In the genomic region with DNA sequence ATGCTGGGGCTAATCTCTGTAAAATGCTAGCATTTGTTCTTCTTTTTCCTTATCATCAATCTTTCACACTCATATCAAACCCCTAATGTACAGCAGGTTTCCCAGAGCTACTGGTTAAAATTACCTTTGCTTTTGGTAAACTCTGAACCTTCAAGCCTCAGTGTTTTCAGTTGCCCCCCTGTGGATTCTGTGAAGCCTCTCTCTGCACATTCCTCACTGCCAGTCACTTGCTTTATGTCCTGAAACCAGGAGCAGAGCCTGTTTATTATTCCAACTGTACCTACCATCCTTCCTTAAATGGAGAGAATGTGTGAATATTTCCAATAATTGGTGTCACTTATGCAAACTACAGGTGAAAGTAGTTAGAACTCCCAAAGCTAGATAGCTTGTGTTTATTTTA, we compare ENCODE assay signal across 30 cellular contexts.
DNase-seq lines count a peak whose midpoint lies in the region; ATAC-seq, FAIRE-seq and TF ChIP-seq lines count a peak whose summit lies in the region.
"Had no signal": no experiment of that assay in that cellular context is flagged by ENCODE, and none has a peak within 500 bp of the region (broad histone marks: within the 10 kb centered on the region; RNA-seq: fewer than 3 reads in every experiment).

No MANE protein-coding gene starts in this region.

- peaks cover 0 to 60% (median 16%) of the 10 kb centered on the region in 3 donors for H3K36me3 Mint-ChIP-seq in CD8-positive, alpha-beta memory T cell
- H3K36me3 Mint-ChIP-seq in GM23338 (ENCODE audit: low read depth) (no peaks in the 10 kb centered on the region; the same call in 2 of the 3 replicates), mesothelial cell of epicardium (peaks cover 11% of the 10 kb centered on the region)
- H3K36me3 Mint-ChIP-seq in naive thymus-derived CD8-positive, alpha-beta T cell, result peaks cover 0 to 67% (median 14%) of the 10 kb centered on the region in 3 donors

- H3K9me3 Mint-ChIP-seq in CD8-positive, alpha-beta memory T cell, result no peaks in the 10 kb centered on the region
- H3K9me3 Mint-ChIP-seq in GM23338 (no peaks in the 10 kb centered on the region), mesothelial cell of epicardium (no peaks in the 10 kb centered on the region)
- no peaks in the 10 kb centered on the region for H3K9me3 Mint-ChIP-seq in naive thymus-derived CD8-positive, alpha-beta T cell
- H3K9me3 Mint-ChIP-seq: activated CD4-positive, alpha-beta memory T cell treated with anti-CD3 and anti-CD28 coated beads, Interleukin-2, amount 10 ng/mL, durations not matched to agents 7 days and 5 days; stimulated activated memory B cell treated with anti-CD40 and anti-IgM and Interleukin-4, amounts not matched to agents 10 μg/mL and 1 μg/mL and 100 μg/mL, for 72 hours had no signal

- TF ChIP-seq CTCF in GM23338 (conservative IDR thresholded peaks at IDR 0.05; ENCODE audit: low read depth in 2 of 2), result no peak
- no peak for TF ChIP-seq CTCF in K562 (IDR thresholded peaks at IDR 0.05 in 2 of 3, conservative IDR thresholded peaks at IDR 0.05 in 1 of 3; ENCODE audit: insufficient read depth in 2 of 3, low read depth in 1 of 3, low read length in 3 of 3)
- TF ChIP-seq CTCF in mesothelial cell of epicardium (IDR thresholded peaks at IDR 0.05; ENCODE audit: unreplicated experiment), result no peak

- H3K9me2 ChIP-seq in GM23338 (ENCODE audit: insufficient read depth), result no peaks in the 10 kb centered on the region

- DNase-seq in CD8-positive, alpha-beta memory T cell, result no peak
- DNase-seq in GM23338 (ENCODE audit: low spot score), result peak; percentile 83
- no peak for DNase-seq in K562 (ENCODE audit: extremely low read depth in 1 of 4, low spot score in 3 of 4)
- no peak for DNase-seq in mesothelial cell of epicardium (ENCODE audit: low spot score in 2 of 2, unreplicated experiment in 2 of 2)
- DNase-seq in naive thymus-derived CD8-positive, alpha-beta T cell, result no peak
- DNase-seq in activated CD4-positive, alpha-beta T cell treated with anti-CD3 and anti-CD28 coated beads for 1 hour, result no peak
- DNase-seq: ACHN; activated CD4-positive, alpha-beta memory T cell treated with anti-CD3 and anti-CD28 coated beads, Interleukin-2, amount 10 ng/mL, durations not matched to agents 7 days and 5 days; activated gamma-delta T cell treated with Interleukin-2 at 50 U/mL for 16 hours; brain microvascular endothelial cell; effector memory CD4-positive, alpha-beta T cell; esophagus squamous epithelium; gastrocnemius medialis; hippocampal formation; NCI-H1105; NCI-H1930; NCI-H345; nucleus accumbens; PC-9; SHP77; spleen; stimulated activated CD4-positive, alpha-beta T cell treated with anti-CD3 and anti-CD28 coated beads, Interleukin-4, amount 100 ng/mL, for 1 hour; uterus had no signal

- H3K27me3 ChIP-seq in CD8-positive, alpha-beta memory T cell (ENCODE audit: insufficient read depth, low read length, poor library complexity, severe bottlenecking), result no peaks in the 10 kb centered on the region
- H3K27me3 ChIP-seq in GM23338 (ENCODE audit: insufficient read depth) (no peaks in the 10 kb centered on the region), K562 (ENCODE audit: control insufficient read depth in 2 of 2, insufficient read depth in 2 of 2, low read length in 2 of 2) (no peaks in the 10 kb centered on the region)
- H3K27me3 ChIP-seq: BLaER1, brain microvascular endothelial cell, esophagus squamous epithelium, gastrocnemius medialis, spleen, suprapubic skin, uterus had no signal

- H3K27ac Mint-ChIP-seq in CD8-positive, alpha-beta memory T cell, result peak overlapping the region in 5 of 8 donors; percentile 15 to 47 (median 24)
- H3K27ac Mint-ChIP-seq in GM23338, result peak overlapping the region; percentile 89
- H3K27ac Mint-ChIP-seq in mesothelial cell of epicardium, result peak overlapping the region; percentile 39
- peak overlapping the region in 4 of 10 donors; percentile 5 to 28 (median 13) for H3K27ac Mint-ChIP-seq in naive thymus-derived CD8-positive, alpha-beta T cell
- H3K27ac Mint-ChIP-seq: activated CD4-positive, alpha-beta memory T cell treated with anti-CD3 and anti-CD28 coated beads, Interleukin-2, amount 10 ng/mL, durations not matched to agents 7 days and 5 days; stimulated activated memory B cell treated with anti-CD40 and anti-IgM and Interleukin-4, amounts not matched to agents 10 μg/mL and 1 μg/mL and 100 μg/mL, for 72 hours had no signal

- no peak overlapping the region for H3K4me3 Mint-ChIP-seq in CD8-positive, alpha-beta memory T cell
- H3K4me3 Mint-ChIP-seq in GM23338 (no peak overlapping the region), mesothelial cell of epicardium (no peak overlapping the region)
- H3K4me3 Mint-ChIP-seq in naive thymus-derived CD8-positive, alpha-beta T cell, result no peak overlapping the region
- H3K4me3 Mint-ChIP-seq: activated CD4-positive, alpha-beta memory T cell treated with anti-CD3 and anti-CD28 coated beads, Interleukin-2, amount 10 ng/mL, durations not matched to agents 7 days and 5 days; stimulated activated memory B cell treated with anti-CD40 and anti-IgM and Interleukin-4, amounts not matched to agents 10 μg/mL and 1 μg/mL and 100 μg/mL, for 72 hours had no signal

- H3K9me3 ChIP-seq in CD8-positive, alpha-beta memory T cell (ENCODE audit: low read length), result no peaks in the 10 kb centered on the region
- H3K9me3 ChIP-seq in K562 (replicated peaks; ENCODE audit: control insufficient read depth, insufficient read depth, low read depth, low read length), result no peaks in the 10 kb centered on the region
- H3K9me3 ChIP-seq: BLaER1, esophagus squamous epithelium, gastrocnemius medialis, spleen, suprapubic skin, uterus had no signal

- no peak for TF ChIP-seq EP300 in K562 (IDR thresholded peaks at IDR 0.05; ENCODE audit: low read length)

- POLR2A ChIA-PET in CD8-positive, alpha-beta memory T cell (lab: Charles Lee), result no interaction called here
- POLR2A ChIA-PET in K562 (lab: Yijun Ruan, JAX), result no interaction called here
- POLR2A ChIA-PET in naive thymus-derived CD8-positive, alpha-beta T cell (lab: Charles Lee), result interaction anchor here (0.6 kb wide), 1 partner anchor 135 kb away, joined by 3 read pairs; no protein-coding TSS in a partner anchor

- H4K20me1 ChIP-seq in GM23338 (replicated peaks; ENCODE audit: insufficient read depth) (no peaks in the 10 kb centered on the region), K562 (replicated peaks; ENCODE audit: control insufficient read depth, insufficient read depth, low read length) (no peaks in the 10 kb centered on the region)
- H4K20me1 ChIP-seq: BLaER1 had no signal

- no peaks in the 10 kb centered on the region for H3F3A ChIP-seq in GM23338 (replicated peaks; ENCODE audit: low read depth)

- H3K9ac ChIP-seq in K562 (ENCODE audit: insufficient read depth in 1 of 2, low read depth in 2 of 2, low read length in 2 of 2), result no peak overlapping the region
- H3K9ac ChIP-seq: BLaER1 had no signal

- peak; percentile 32 for FAIRE-seq in K562 (lab: Jason Lieb, UNC)
- FAIRE-seq: islet of Langerhans had no signal

- H3K4me3 ChIP-seq in CD8-positive, alpha-beta memory T cell (ENCODE audit: low read length), result no peak overlapping the region
- H3K4me3 ChIP-seq in GM23338, result no peak overlapping the region
- H3K4me3 ChIP-seq in K562, result no peak overlapping the region
- H3K4me3 ChIP-seq: BLaER1, esophagus squamous epithelium, gastrocnemius medialis, PC-9, spleen, suprapubic skin, uterus had no signal

- no peak for TF ChIP-seq POLR2A in K562 (conservative IDR thresholded peaks at IDR 0.05)

- in situ Hi-C loops in K562 (cut with MboI), result no loop called here

- H2AFZ ChIP-seq in GM23338 (no peak overlapping the region), K562 (ENCODE audit: low read depth, low read length) (no peak overlapping the region)
- H2AFZ ChIP-seq: PC-9 had no signal

- H3K4me1 Mint-ChIP-seq in CD8-positive, alpha-beta memory T cell, result peaks cover 40 to 50% (median 46%) of the 10 kb centered on the region in 3 donors
- H3K4me1 Mint-ChIP-seq in GM23338 (peaks cover 29% of the 10 kb centered on the region), mesothelial cell of epicardium (peaks cover 13% of the 10 kb centered on the region)
- peaks cover 9 to 27% (median 15%) of the 10 kb centered on the region in 4 donors for H3K4me1 Mint-ChIP-seq in naive thymus-derived CD8-positive, alpha-beta T cell
- H3K4me1 Mint-ChIP-seq: activated CD4-positive, alpha-beta memory T cell treated with anti-CD3 and anti-CD28 coated beads, Interleukin-2, amount 10 ng/mL, durations not matched to agents 7 days and 5 days; stimulated activated memory B cell treated with anti-CD40 and anti-IgM and Interleukin-4, amounts not matched to agents 10 μg/mL and 1 μg/mL and 100 μg/mL, for 72 hours had no signal

- CTCF ChIA-PET in CD8-positive, alpha-beta memory T cell (lab: Charles Lee), result interaction anchor here (0.8 kb wide), 1 partner anchor 135 kb away, joined by 3 read pairs; no protein-coding TSS in a partner anchor
- CTCF ChIA-PET in K562 (lab: Yijun Ruan, JAX; ENCODE audit: low intra/inter-chr PET ratio), result no interaction called here

- H3K36me3 ChIP-seq in CD8-positive, alpha-beta memory T cell (ENCODE audit: insufficient read depth, low read length), result peaks cover 5% of the 10 kb centered on the region
- H3K36me3 ChIP-seq in GM23338 (ENCODE audit: insufficient read depth) (no peaks in the 10 kb centered on the region), K562 (ENCODE audit: control insufficient read depth, insufficient read depth, low read length) (0 out of 3 replicates have a peak, but pooled peaks cover 4% of the 10 kb centered on the region)
- H3K36me3 ChIP-seq: uterus had no signal

- no peak overlapping the region for H3K27ac ChIP-seq in CD8-positive, alpha-beta memory T cell (ENCODE audit: low read depth, low read length)
- H3K27ac ChIP-seq in GM23338 (ENCODE audit: low read depth), result no peak overlapping the region
- H3K27ac ChIP-seq in K562 (ENCODE audit: extremely low read depth, low read depth, low read length), result no peak overlapping the region
- H3K27ac ChIP-seq: BLaER1, brain microvascular endothelial cell, esophagus squamous epithelium, gastrocnemius medialis, PC-9, suprapubic skin, uterus had no signal

- intact Hi-C loops in K562 (cut with micrococcal nuclease), result no loop called here

- H3K4me1 ChIP-seq in CD8-positive, alpha-beta memory T cell (ENCODE audit: insufficient read depth, low read length), result no peaks in the 10 kb centered on the region
- H3K4me1 ChIP-seq in GM23338 (ENCODE audit: insufficient read depth), result peaks cover 5% of the 10 kb centered on the region
- no peaks in the 10 kb centered on the region for H3K4me1 ChIP-seq in K562 (replicated peaks in 1 of 2; ENCODE audit: control insufficient read depth in 2 of 2, insufficient read depth in 2 of 2, low read length in 2 of 2)
- H3K4me1 ChIP-seq: uterus had no signal

- ATAC-seq in GM23338 (peak; percentile 92), K562 (peak; percentile 59), GM21423 (IDR thresholded peaks at IDR 0.05; ENCODE audit: unreplicated experiment) (no peak), HG03175 (IDR thresholded peaks at IDR 0.05; ENCODE audit: unreplicated experiment) (no peak)
- no peak for ATAC-seq in naive thymus-derived CD8-positive, alpha-beta T cell
- ATAC-seq: gastrocnemius medialis; HCT116; stimulated activated memory B cell treated with anti-CD40 and anti-IgM and Interleukin-4, amounts not matched to agents 10 μg/mL and 1 μg/mL and 100 μg/mL, for 72 hours had no signal

- TF ChIP-seq RAD21 in K562 (CRISPR knock-in tag; conservative IDR thresholded peaks at IDR 0.05 in 1 of 2, IDR thresholded peaks at IDR 0.05 in 1 of 2), result no peak

- no peaks in the 10 kb centered on the region for H3K27me3 Mint-ChIP-seq in CD8-positive, alpha-beta memory T cell
- H3K27me3 Mint-ChIP-seq in GM23338 (ENCODE audit: insufficient read depth, low read depth, poor library complexity) (no peaks in the 10 kb centered on the region), mesothelial cell of epicardium (ENCODE audit: low read depth) (no peaks in the 10 kb centered on the region)
- no peaks in the 10 kb centered on the region for H3K27me3 Mint-ChIP-seq in naive thymus-derived CD8-positive, alpha-beta T cell
- H3K27me3 Mint-ChIP-seq: activated CD4-positive, alpha-beta memory T cell treated with anti-CD3 and anti-CD28 coated beads, Interleukin-2, amount 10 ng/mL, durations not matched to agents 7 days and 5 days; stimulated activated memory B cell treated with anti-CD40 and anti-IgM and Interleukin-4, amounts not matched to agents 10 μg/mL and 1 μg/mL and 100 μg/mL, for 72 hours had no signal

- no peak overlapping the region for H3K4me2 ChIP-seq in GM23338
- no peak overlapping the region for H3K4me2 ChIP-seq in K562 (ENCODE audit: insufficient read depth, low read length)
- H3K4me2 ChIP-seq: BLaER1, PC-9 had no signal

- H3K79me2 ChIP-seq in GM23338 (replicated peaks; ENCODE audit: insufficient read depth) (no peaks in the 10 kb centered on the region), K562 (ENCODE audit: control insufficient read depth, insufficient read depth, low read length) (no peaks in the 10 kb centered on the region)

- no peaks in the 10 kb centered on the region for H3K9me1 ChIP-seq in K562 (ENCODE audit: control insufficient read depth, insufficient read depth, low read length)

- no TSS peak for BruUV-seq in K562 (replicated peaks; lab: Mats Ljungman, UMichigan)

Comparison
In these comparisons a context has a peak if more than half of its experiments do, and no peak if none do; other contexts are left out.
1. ATAC-seq: peak in GM23338 (single experiment) and K562 (single experiment); none in naive thymus-derived CD8-positive, alpha-beta T cell (0 of 2), GM21423 (single experiment) and HG03175 (single experiment).